8 cellular contexts compared by ENCODE assay signal in the genomic region with DNA sequence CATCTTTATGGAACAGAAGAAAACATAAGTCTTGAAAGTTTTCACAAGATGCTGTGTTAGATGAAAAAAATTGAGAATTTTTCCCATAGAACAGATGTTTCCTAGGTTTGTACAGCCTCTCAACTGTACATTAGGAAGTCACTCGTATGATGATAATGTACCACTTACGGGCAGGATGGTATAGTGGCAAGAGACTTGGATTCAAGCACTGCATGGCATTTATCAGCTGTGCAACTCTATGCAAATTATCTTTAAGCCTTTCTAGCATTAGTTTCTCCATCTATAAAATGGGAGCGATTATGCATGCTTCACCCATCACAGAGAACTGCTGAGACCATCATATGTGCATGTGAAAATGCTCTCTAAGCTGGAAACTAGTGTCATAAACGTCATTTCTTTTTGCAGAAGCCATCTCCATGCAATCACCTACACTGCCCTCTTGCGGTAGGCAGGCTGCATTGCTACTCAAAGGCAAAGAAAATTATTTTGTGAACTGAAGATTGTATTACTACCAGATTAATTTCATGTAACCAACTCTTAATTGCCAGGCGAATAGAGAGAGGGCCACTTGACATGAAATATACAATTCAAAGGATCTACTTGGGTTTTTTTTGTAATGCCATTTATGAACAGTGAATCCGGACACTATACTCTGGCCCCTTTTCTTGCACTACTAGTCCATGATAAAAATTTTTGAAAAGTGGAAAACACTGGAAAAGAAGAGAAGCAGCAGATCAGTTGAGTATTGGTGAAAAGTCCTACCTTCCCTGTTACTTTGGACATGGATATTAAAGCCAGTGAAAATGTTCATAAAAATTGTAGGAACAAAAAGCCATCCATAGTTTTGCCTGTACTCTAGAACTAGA.
DNase-seq lines count a peak whose midpoint lies in the region; ATAC-seq, FAIRE-seq and TF ChIP-seq lines count a peak whose summit lies in the region.

No MANE protein-coding gene starts in this region.

- in situ Hi-C loops in astrocyte of the cerebellum (cut with HindIII; ENCODE audit: low sequenced_read_pairs): no loop called here

- dilution Hi-C loops in keratinocyte (cut with MboI; ENCODE audit: extremely low pct_ligation_motif_present, low sequenced_read_pairs): no loop called here

- TF ChIP-seq CTCF in astrocyte of the cerebellum (IDR thresholded peaks at IDR 0.05; ENCODE audit: low read depth, low read length, missing control alignments) (peak; percentile 99), keratinocyte (optimal IDR thresholded peaks at IDR 0.05 in 1 of 3, IDR thresholded peaks at IDR 0.05 in 1 of 3, conservative IDR thresholded peaks at IDR 0.05 in 1 of 3; ENCODE audit: extremely low read depth in 1 of 3, insufficient read depth in 2 of 3, low read length in 3 of 3) (peak; percentile 89 to 98 (median 92))

- H3K4me2 ChIP-seq in keratinocyte (ENCODE audit: control insufficient read depth, extremely low read depth, insufficient read depth, low read depth, low read length): no peak overlapping the region

- H3K9me3 ChIP-seq in keratinocyte (ENCODE audit: control insufficient read depth, low read depth, low read length): no peaks in the 10 kb centered on the region

- H3K27ac ChIP-seq in keratinocyte (ENCODE audit: control insufficient read depth, insufficient read depth, low read length): no peak overlapping the region

- no peak overlapping the region for H3K9ac ChIP-seq in keratinocyte (ENCODE audit: control insufficient read depth, extremely low read depth, insufficient read depth, low read length)

- H3K36me3 ChIP-seq in keratinocyte (ENCODE audit: control insufficient read depth in 2 of 2, extremely low read depth in 1 of 2, insufficient read depth in 2 of 2, low read length in 2 of 2) (no peaks in the 10 kb centered on the region), H7 (replicated peaks; ENCODE audit: control insufficient read depth, insufficient read depth, low read length) (no peaks in the 10 kb centered on the region)

- peak; percentile 81 for FAIRE-seq in keratinocyte (lab: Jason Lieb, UNC)

- H4K20me1 ChIP-seq in keratinocyte (ENCODE audit: control insufficient read depth, extremely low read depth, insufficient read depth, low read length): no peaks in the 10 kb centered on the region

- ATAC-seq in SK-N-SH treated with all-trans-retinoic acid at 6 μM for 48 hours: peak; percentile 27
- ATAC-seq in GM21360 (IDR thresholded peaks at IDR 0.05; ENCODE audit: unreplicated experiment): no peak

- H3K27me3 ChIP-seq in keratinocyte (ENCODE audit: control insufficient read depth, extremely low read depth, insufficient read depth, low read length): no peaks in the 10 kb centered on the region
- no peaks in the 10 kb centered on the region for H3K27me3 ChIP-seq in H7 (ENCODE audit: control insufficient read depth, insufficient read depth, low read length)

- DNase-seq in EL (peak; percentile 63), KG1 (lab: John Stamatoyannopoulos, UW) (peak; percentile 6), astrocyte of the cerebellum (ENCODE audit: low read depth) (peak; percentile 33), keratinocyte (ENCODE audit: low read depth, low spot score) (no peak), H7 (no peak)
- DNase-seq in stimulated activated CD4-positive, alpha-beta T cell treated with anti-CD3 and anti-CD28 coated beads, Interleukin-4, amount 100 ng/mL, for 48 hours (ENCODE audit: low read depth in 2 of 2): peak; percentile 27 to 28

- no peaks in the 10 kb centered on the region for H3K9me1 ChIP-seq in keratinocyte (ENCODE audit: control insufficient read depth, extremely low read depth, insufficient read depth, low read length)

- H3K79me2 ChIP-seq in keratinocyte (ENCODE audit: control insufficient read depth, insufficient read depth, low read length): no peaks in the 10 kb centered on the region

- H3K4me3 ChIP-seq in astrocyte of the cerebellum (ENCODE audit: low read depth, low read length) (no peak overlapping the region), keratinocyte (ENCODE audit: control insufficient read depth in 2 of 3, extremely low read depth in 1 of 3, insufficient read depth in 2 of 3, low read depth in 1 of 3, low read length in 3 of 3) (no peak overlapping the region), H7 (ENCODE audit: insufficient read depth, low read depth, low read length) (no peak overlapping the region)

- H3K4me1 ChIP-seq in keratinocyte (ENCODE audit: control insufficient read depth, extremely low read depth, insufficient read depth, low read length): no peaks in the 10 kb centered on the region

- H2AFZ ChIP-seq in keratinocyte (ENCODE audit: control insufficient read depth, low read length): no peak overlapping the region

TF ChIP-seq in SK-N-SH treated with all-trans-retinoic acid at 6 μM for 48 hours, 23 proteins besides CTCF, POLR2A, EP300 and RAD21:
- TF ChIP-seq, protein P1, sequence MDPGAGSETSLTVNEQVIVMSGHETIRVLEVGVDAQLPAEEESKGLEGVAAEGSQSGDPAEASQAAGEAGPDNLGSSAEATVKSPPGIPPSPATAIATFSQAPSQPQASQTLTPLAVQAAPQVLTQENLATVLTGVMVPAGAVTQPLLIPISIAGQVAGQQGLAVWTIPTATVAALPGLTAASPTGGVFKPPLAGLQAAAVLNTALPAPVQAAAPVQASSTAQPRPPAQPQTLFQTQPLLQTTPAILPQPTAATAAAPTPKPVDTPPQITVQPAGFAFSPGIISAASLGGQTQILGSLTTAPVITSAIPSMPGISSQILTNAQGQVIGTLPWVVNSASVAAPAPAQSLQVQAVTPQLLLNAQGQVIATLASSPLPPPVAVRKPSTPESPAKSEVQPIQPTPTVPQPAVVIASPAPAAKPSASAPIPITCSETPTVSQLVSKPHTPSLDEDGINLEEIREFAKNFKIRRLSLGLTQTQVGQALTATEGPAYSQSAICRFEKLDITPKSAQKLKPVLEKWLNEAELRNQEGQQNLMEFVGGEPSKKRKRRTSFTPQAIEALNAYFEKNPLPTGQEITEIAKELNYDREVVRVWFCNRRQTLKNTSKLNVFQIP (CRISPR knock-in tag; IDR thresholded peaks at IDR 0.05; ENCODE audit: borderline replicate concordance, low read depth): 0 out of 2 replicates have a peak, but pooled peaks have one; percentile 30
- TF ChIP-seq, protein P2, sequence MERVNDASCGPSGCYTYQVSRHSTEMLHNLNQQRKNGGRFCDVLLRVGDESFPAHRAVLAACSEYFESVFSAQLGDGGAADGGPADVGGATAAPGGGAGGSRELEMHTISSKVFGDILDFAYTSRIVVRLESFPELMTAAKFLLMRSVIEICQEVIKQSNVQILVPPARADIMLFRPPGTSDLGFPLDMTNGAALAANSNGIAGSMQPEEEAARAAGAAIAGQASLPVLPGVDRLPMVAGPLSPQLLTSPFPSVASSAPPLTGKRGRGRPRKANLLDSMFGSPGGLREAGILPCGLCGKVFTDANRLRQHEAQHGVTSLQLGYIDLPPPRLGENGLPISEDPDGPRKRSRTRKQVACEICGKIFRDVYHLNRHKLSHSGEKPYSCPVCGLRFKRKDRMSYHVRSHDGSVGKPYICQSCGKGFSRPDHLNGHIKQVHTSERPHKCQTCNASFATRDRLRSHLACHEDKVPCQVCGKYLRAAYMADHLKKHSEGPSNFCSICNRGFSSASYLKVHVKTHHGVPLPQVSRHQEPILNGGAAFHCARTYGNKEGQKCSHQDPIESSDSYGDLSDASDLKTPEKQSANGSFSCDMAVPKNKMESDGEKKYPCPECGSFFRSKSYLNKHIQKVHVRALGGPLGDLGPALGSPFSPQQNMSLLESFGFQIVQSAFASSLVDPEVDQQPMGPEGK (CRISPR knock-in tag; IDR thresholded peaks at IDR 0.05; ENCODE audit: borderline replicate concordance): no peak
- 0 out of 2 replicates have a peak, but pooled peaks have one; percentile 37 for TF ChIP-seq ESRRG (CRISPR knock-in tag; IDR thresholded peaks at IDR 0.05)
- TF ChIP-seq, protein P3, sequence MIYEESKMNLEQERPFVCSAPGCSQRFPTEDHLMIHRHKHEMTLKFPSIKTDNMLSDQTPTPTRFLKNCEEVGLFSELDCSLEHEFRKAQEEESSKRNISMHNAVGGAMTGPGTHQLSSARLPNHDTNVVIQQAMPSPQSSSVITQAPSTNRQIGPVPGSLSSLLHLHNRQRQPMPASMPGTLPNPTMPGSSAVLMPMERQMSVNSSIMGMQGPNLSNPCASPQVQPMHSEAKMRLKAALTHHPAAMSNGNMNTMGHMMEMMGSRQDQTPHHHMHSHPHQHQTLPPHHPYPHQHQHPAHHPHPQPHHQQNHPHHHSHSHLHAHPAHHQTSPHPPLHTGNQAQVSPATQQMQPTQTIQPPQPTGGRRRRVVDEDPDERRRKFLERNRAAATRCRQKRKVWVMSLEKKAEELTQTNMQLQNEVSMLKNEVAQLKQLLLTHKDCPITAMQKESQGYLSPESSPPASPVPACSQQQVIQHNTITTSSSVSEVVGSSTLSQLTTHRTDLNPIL (CRISPR knock-in tag; IDR thresholded peaks at IDR 0.05; ENCODE audit: low read depth): no peak
- no peak for TF ChIP-seq ZNF565 (CRISPR knock-in tag; conservative IDR thresholded peaks at IDR 0.05; ENCODE audit: low read depth)

Comparison
In these comparisons a context has a peak if more than half of its experiments do, and no peak if none do; other contexts are left out.
1. DNase-seq: peak in EL (single experiment), KG1 (single experiment), astrocyte of the cerebellum (single experiment) and stimulated activated CD4-positive, alpha-beta T cell treated with anti-CD3 and anti-CD28 coated beads, Interleukin-4, amount 100 ng/mL, for 48 hours (2 of 2); none in keratinocyte (single experiment) and H7 (single experiment).